In the genomic region with DNA sequence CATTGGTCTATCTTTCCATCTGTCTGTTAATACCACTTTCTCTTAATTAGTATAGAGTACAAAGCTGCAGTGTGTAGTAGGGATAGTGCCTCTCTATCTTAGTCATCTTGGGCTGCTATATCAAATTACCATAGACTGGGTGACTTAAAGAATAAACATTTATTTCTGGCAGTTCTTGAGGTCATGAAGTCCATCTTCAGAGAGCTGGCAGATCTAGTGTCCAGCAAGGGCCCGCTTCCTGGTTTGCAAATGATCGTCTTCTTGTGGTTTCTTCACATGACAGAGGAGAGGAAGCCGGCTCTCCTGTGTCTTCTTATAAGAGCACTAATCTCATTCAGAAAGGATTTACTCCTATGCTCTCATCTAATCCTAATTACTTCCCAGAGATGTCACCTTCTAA, we compare ENCODE assay signal across 19 cellular contexts. TPM values are rescaled to one million over a fixed set of nuclear protein-coding genes. Genes with fewer than 3 reads are reported as not detected.
A peak's percentile ranks its signal among the peaks of the same experiment; 100 is the strongest.
DNase-seq lines count a peak whose midpoint lies in the region; ATAC-seq and TF ChIP-seq lines count a peak whose summit lies in the region.
"Had no signal": no experiment of that assay in that cellular context is flagged by ENCODE, and none has a peak within 500 bp of the region (broad histone marks: within the 10 kb centered on the region; RNA-seq: fewer than 3 reads in every experiment).

No MANE protein-coding gene starts in this region.

- H3K36me3 Mint-ChIP-seq in naive B cell (peaks cover 0 to 7% of the 10 kb centered on the region in 2 donors), Caco-2 (ENCODE audit: insufficient read depth, unreplicated experiment) (peaks cover 13% of the 10 kb centered on the region)

- CTCF ChIA-PET in Caco-2 (lab: Charles Lee): no interaction called here

- peak overlapping the region in 4 of 6 donors; percentile 8 to 73 (median 48) for H3K27ac Mint-ChIP-seq in naive B cell
- H3K27ac Mint-ChIP-seq in Caco-2 (ENCODE audit: unreplicated experiment): no peak overlapping the region
- H3K27ac Mint-ChIP-seq: nephron progenitor cell; stimulated activated naive CD8-positive, alpha-beta T cell treated with anti-CD3 and anti-CD28 coated beads, Interleukin-15, Interleukin-2, amounts not matched to agents 100 ng/mL and 50 ng/mL, for 24 hours; T-helper 17 cell had no signal

- H3K4me1 Mint-ChIP-seq in naive B cell: peaks cover 24 to 35% (median 31%) of the 10 kb centered on the region in 3 donors
- H3K4me1 Mint-ChIP-seq in Caco-2 (ENCODE audit: low read depth, unreplicated experiment): no peaks in the 10 kb centered on the region

- intact Hi-C loops in Caco-2 (cut with micrococcal nuclease; ENCODE audit: unreplicated experiment): no loop called here
- intact Hi-C loops in lower lobe of right lung (cut with DNase I): no loop called here

- POLR2A ChIA-PET in Caco-2 (lab: Charles Lee): no interaction called here

- DNase-seq in AG08396 (ENCODE audit: low spot score): peak; percentile 14
- DNase-seq in HS-27A (ENCODE audit: low read depth): peak; percentile 29
- DNase-seq in adipocyte (ENCODE audit: low read depth): peak; percentile 27
- DNase-seq in naive B cell: no peak
- DNase-seq in Caco-2: no peak
- DNase-seq in lower lobe of right lung: no peak
- no peak for DNase-seq in T-helper 9 cell
- DNase-seq: activated CD4-positive, CD25-positive, alpha-beta regulatory T cell treated with anti-CD3 and anti-CD28 coated beads, Interleukin-2, amount 50 U/mL, for 72 hours; CD4-positive, CD25-positive, alpha-beta regulatory T cell; mammary epithelial cell; NCI-H1092; NCI-H2081; nephron progenitor cell; SHP77 treated with DMSO at 0.1 percent for 48 hours; T-helper 17 cell had no signal

- no TSS peak for BruUV-seq in Caco-2 (replicated peaks; lab: Mats Ljungman, UMichigan)

- H3K27ac ChIP-seq in lower lobe of right lung: no peak overlapping the region
- H3K27ac ChIP-seq: A549 had no signal

- no peak for ATAC-seq in naive B cell (ENCODE audit: low read depth in 2 of 2)
- ATAC-seq in lower lobe of right lung: no peak
- no peak for ATAC-seq in GM19324 (IDR thresholded peaks at IDR 0.05; ENCODE audit: low FRiP score, unreplicated experiment)
- ATAC-seq: A549, T-helper 17 cell had no signal

- H3K27me3 Mint-ChIP-seq in naive B cell (no peaks in the 10 kb centered on the region), Caco-2 (ENCODE audit: insufficient read depth, unreplicated experiment) (no peaks in the 10 kb centered on the region)
- H3K27me3 Mint-ChIP-seq: CD4-positive, CD25-positive, alpha-beta regulatory T cell; stimulated activated naive CD8-positive, alpha-beta T cell treated with anti-CD3 and anti-CD28 coated beads, Interleukin-15, Interleukin-2, amounts not matched to agents 100 ng/mL and 50 ng/mL, for 24 hours; T-helper 17 cell had no signal

- H3K4me1 ChIP-seq in adipocyte (ENCODE audit: control insufficient read depth, insufficient read depth, low read length) (peaks cover 3% of the 10 kb centered on the region), Caco-2 (no peaks in the 10 kb centered on the region; the same call in 1 of the 2 replicates), lower lobe of right lung (peaks cover 5% of the 10 kb centered on the region)
- H3K4me1 ChIP-seq: A549 had no signal

- TF ChIP-seq CTCF in Caco-2 (IDR thresholded peaks at IDR 0.05; ENCODE audit: insufficient read depth in 1 of 2, low read depth in 1 of 2, low read length in 1 of 2, severe bottlenecking in 1 of 2, unreplicated experiment in 1 of 2) (no peak), lower lobe of right lung (IDR thresholded peaks at IDR 0.05) (no peak)

- H3K4me3 ChIP-seq in adipocyte (ENCODE audit: low read length) (no peak overlapping the region), Caco-2 (ENCODE audit: low read depth, low read length) (no peak overlapping the region), lower lobe of right lung (no peak overlapping the region)
- H3K4me3 ChIP-seq: A549 had no signal

- H3K4me3 Mint-ChIP-seq in naive B cell: peak overlapping the region in 2 of 8 donors; percentile 35 to 43
- no peak overlapping the region for H3K4me3 Mint-ChIP-seq in Caco-2 (ENCODE audit: unreplicated experiment)
- H3K4me3 Mint-ChIP-seq: nephron progenitor cell; stimulated activated naive CD8-positive, alpha-beta T cell treated with anti-CD3 and anti-CD28 coated beads, Interleukin-15, Interleukin-2, amounts not matched to agents 100 ng/mL and 50 ng/mL, for 24 hours; T-helper 17 cell had no signal

- H3K9me3 ChIP-seq in adipocyte (ENCODE audit: control insufficient read depth, low read length) (peaks cover 3% of the 10 kb centered on the region), Caco-2 (peaks cover 11% of the 10 kb centered on the region; the same call in 1 of the 2 replicates), lower lobe of right lung (peaks cover 22% of the 10 kb centered on the region)
- H3K9me3 ChIP-seq: A549 had no signal

- H3K9me3 Mint-ChIP-seq in naive B cell (peaks cover 0 to 8% (median 0%) of the 10 kb centered on the region in 7 donors), Caco-2 (ENCODE audit: unreplicated experiment) (peaks cover 6% of the 10 kb centered on the region)
- H3K9me3 Mint-ChIP-seq: stimulated activated naive CD8-positive, alpha-beta T cell treated with anti-CD3 and anti-CD28 coated beads, Interleukin-15, Interleukin-2, amounts not matched to agents 100 ng/mL and 50 ng/mL, for 24 hours had no signal

- H3K36me3 ChIP-seq in adipocyte (ENCODE audit: control insufficient read depth, insufficient read depth, low read length, severe bottlenecking) (no peaks in the 10 kb centered on the region), Caco-2 (ENCODE audit: control insufficient read depth, insufficient read depth, low read length) (no peaks in the 10 kb centered on the region; the same call in 1 of the 2 replicates), lower lobe of right lung (no peaks in the 10 kb centered on the region)

- H3K9ac ChIP-seq in adipocyte (ENCODE audit: low read length): no peak overlapping the region

- H3K27me3 ChIP-seq in adipocyte (replicated peaks; ENCODE audit: control insufficient read depth, insufficient read depth, low read length): no peaks in the 10 kb centered on the region
- no peaks in the 10 kb centered on the region for H3K27me3 ChIP-seq in Caco-2 (replicated peaks; ENCODE audit: control insufficient read depth, insufficient read depth, low read length)
- no peaks in the 10 kb centered on the region for H3K27me3 ChIP-seq in lower lobe of right lung (ENCODE audit: low read depth)

RNA-seq across cellular contexts. Expression of gene ZNF700, which starts 6.1 kb away (rescaled TPM):
- polyA plus RNA-seq in naive B cell (ENCODE audit: low read depth in 6 of 6): 1 to 10 TPM in 5 of 6 donors, not detected in 1; 1.9 to 4.6 (median 3.3) TPM
- total RNA-seq in Caco-2 (2022) (8.5 and 9.7 TPM in 2 replicates), lower lobe of right lung (13.4 TPM)

RNA-seq across cellular contexts. Expression of gene ZNF763, which starts 33.8 kb away (rescaled TPM):
- polyA plus RNA-seq in naive B cell (ENCODE audit: low read depth in 6 of 6): 1 to 10 TPM in 5 of 6 donors, not detected in 1; 3.8 to 8.2 (median 6.0) TPM
- total RNA-seq in Caco-2 (2022) (0.84 and 2.7 TPM in 2 replicates), lower lobe of right lung (5.2 TPM)
- total RNA-seq: NCI-H460 had no signal
- polyA plus RNA-seq: A549 had no signal

RNA-seq across cellular contexts. Expression of gene ZNF69, which starts 43.5 kb away (rescaled TPM):
- 1 to 10 TPM in 3 of 6 donors, under 1 TPM in 3; 0.30 to 2.3 (median 0.95) TPM for polyA plus RNA-seq in naive B cell (ENCODE audit: low read depth in 6 of 6)
- total RNA-seq in Caco-2 (2022) (6.4 and 7.5 TPM in 2 replicates), lower lobe of right lung (12.2 TPM)
- total RNA-seq: NCI-H460 had no signal
- polyA plus RNA-seq: A549 had no signal

Comparison
In these comparisons a context has a peak if more than half of its experiments do, and no peak if none do; other contexts are left out.
1. DNase-seq: peak in AG08396 (single experiment), HS-27A (single experiment) and adipocyte (single experiment); none in naive B cell (single experiment), Caco-2 (0 of 2), lower lobe of right lung (single experiment) and T-helper 9 cell (single experiment).